14 cellular contexts compared by ENCODE assay signal in genomic region chr11:75603791-75604736, GRCh38. TPM values are rescaled to one million over a fixed set of nuclear protein-coding genes. Genes with fewer than 3 reads are reported as not detected.
DNase-seq lines count a peak whose midpoint lies in the region; ATAC-seq and TF ChIP-seq lines count a peak whose summit lies in the region.
"Had no signal": no experiment of that assay in that cellular context is flagged by ENCODE, and none has a peak within 500 bp of the region (broad histone marks: within the 10 kb centered on the region; RNA-seq: fewer than 3 reads in every experiment).

No MANE protein-coding gene starts in this region.

- peak; percentile 51 to 89; a peak in 3 of 4 replicates for TF ChIP-seq EP300 in SK-N-SH (IDR thresholded peaks at IDR 0.05; ENCODE audit: borderline replicate concordance in 1 of 2, low read depth in 1 of 2, low read length in 1 of 2)
- TF ChIP-seq EP300 in gastroesophageal sphincter (IDR thresholded peaks at IDR 0.05): no peak

- DNase-seq in H4 (ENCODE audit: low spot score): peak; percentile 53
- DNase-seq in SK-N-SH: no peak
- DNase-seq in fibroblast of pulmonary artery (ENCODE audit: low read depth): peak; percentile 92
- DNase-seq in thoracic aorta (ENCODE audit: low spot score): no peak
- no peak for DNase-seq in DMS114 treated with DMSO at 0.1 percent for 48 hours (lab: John Stamatoyannopoulos, UW; ENCODE audit: unreplicated experiment)
- no peak for DNase-seq in middle frontal gyrus (ENCODE audit: extremely low spot score, low spot score)
- DNase-seq: activated CD4-positive, alpha-beta T cell treated with anti-CD3 and anti-CD28 coated beads, Interleukin-2, amount 50 U/mL, for 4 hours; activated naive CD4-positive, alpha-beta T cell treated with anti-CD3 and anti-CD28 coated beads, Interleukin-2, amount 10 ng/mL, durations not matched to agents 7 days and 5 days; Karpas-422; left ventricle myocardium superior; pancreas; transverse colon had no signal

- H3K4me3 ChIP-seq in SK-N-SH (ENCODE audit: low read depth in 2 of 2, low read length in 1 of 2): peak overlapping the region; percentile 6 to 46; a peak in 3 of 4 replicates
- no peak overlapping the region for H3K4me3 ChIP-seq in fibroblast of pulmonary artery (replicated peaks; ENCODE audit: low read depth, low read length)
- peak overlapping the region; percentile 37 for H3K4me3 ChIP-seq in thoracic aorta
- H3K4me3 ChIP-seq in gastroesophageal sphincter: no peak overlapping the region
- H3K4me3 ChIP-seq: pancreas, transverse colon had no signal

- TF ChIP-seq POLR2A in gastroesophageal sphincter (IDR thresholded peaks at IDR 0.05): no peak

- no peaks in the 10 kb centered on the region for H3K9me3 ChIP-seq in SK-N-SH
- no peaks in the 10 kb centered on the region for H3K9me3 ChIP-seq in thoracic aorta
- H3K9me3 ChIP-seq in gastroesophageal sphincter: no peaks in the 10 kb centered on the region
- H3K9me3 ChIP-seq: pancreas, transverse colon had no signal

- peaks cover 27% of the 10 kb centered on the region for H3F3A ChIP-seq in SK-N-SH (replicated peaks; ENCODE audit: insufficient read depth)

- no peaks in the 10 kb centered on the region for H3K9me2 ChIP-seq in SK-N-SH

- no peaks in the 10 kb centered on the region for H4K20me1 ChIP-seq in SK-N-SH (ENCODE audit: insufficient read depth)

- H3K79me2 ChIP-seq in SK-N-SH (ENCODE audit: insufficient read depth): no peaks in the 10 kb centered on the region

- H2AFZ ChIP-seq in SK-N-SH (ENCODE audit: low read depth): peak overlapping the region; percentile 60

- H3K27me3 ChIP-seq in SK-N-SH (ENCODE audit: insufficient read depth) (no peaks in the 10 kb centered on the region), thoracic aorta (replicated peaks; ENCODE audit: insufficient read depth) (no peaks in the 10 kb centered on the region), gastroesophageal sphincter (no peaks in the 10 kb centered on the region)
- H3K27me3 ChIP-seq: pancreas, transverse colon had no signal

- peak; percentile 84 for ATAC-seq in thoracic aorta (ENCODE audit: insufficient number of reproducible peaks, low FRiP score, low read depth)
- no peak for ATAC-seq in gastroesophageal sphincter
- ATAC-seq: HCT116, left ventricle myocardium superior had no signal

- TF ChIP-seq CTCF in SK-N-SH (IDR thresholded peaks at IDR 0.05) (no peak), fibroblast of pulmonary artery (IDR thresholded peaks at IDR 0.05; ENCODE audit: low read length, missing control alignments) (no peak), thoracic aorta (IDR thresholded peaks at IDR 0.05) (no peak), gastroesophageal sphincter (IDR thresholded peaks at IDR 0.05) (no peak)

- H3K4me1 ChIP-seq in SK-N-SH (ENCODE audit: control insufficient read depth in 1 of 2, insufficient read depth in 2 of 2, low read depth in 1 of 2, low read length in 1 of 2) (peaks cover 28 to 32% of the 10 kb centered on the region in 2 experiments), thoracic aorta (ENCODE audit: control insufficient read depth in 1 of 2, low read depth in 2 of 2) (peaks cover 4 to 20% of the 10 kb centered on the region in 2 donors), gastroesophageal sphincter (no peaks in the 10 kb centered on the region)
- H3K4me1 ChIP-seq: pancreas, transverse colon had no signal

- H3K4me2 ChIP-seq in SK-N-SH: peak overlapping the region; percentile 77

- POLR2A ChIA-PET in SK-N-SH (lab: Yijun Ruan, JAX): no interaction called here

- H3K9ac ChIP-seq in SK-N-SH: peak overlapping the region; percentile 69

- peak overlapping the region; percentile 92 to 98 for H3K27ac ChIP-seq in SK-N-SH (ENCODE audit: low read depth in 2 of 2, low read length in 1 of 2)
- H3K27ac ChIP-seq in thoracic aorta: peak overlapping the region; percentile 75 to 86
- no peak overlapping the region for H3K27ac ChIP-seq in gastroesophageal sphincter
- H3K27ac ChIP-seq: transverse colon had no signal

- WGBS in SK-N-SH (ENCODE audit: low lambda C conversion rate): 44% methylated on average over 16 of the region's 16 CpGs
- 81 to 87% methylated on average over 11 to 12 of the region's 16 CpGs for WGBS in gastroesophageal sphincter (ENCODE audit: low coverage in 1 of 2), 2 donors

- 0 out of 2 replicates have a peak, but pooled peaks have one; percentile 12 for TF ChIP-seq RAD21 in SK-N-SH (IDR thresholded peaks at IDR 0.05; ENCODE audit: low read length)

- H3K36me3 ChIP-seq in SK-N-SH (replicated peaks in 1 of 2; ENCODE audit: control insufficient read depth in 1 of 2, insufficient read depth in 2 of 2, low read length in 1 of 2) (peaks cover 0 to 3% of the 10 kb centered on the region in 2 experiments), thoracic aorta (no peaks in the 10 kb centered on the region), gastroesophageal sphincter (peaks cover 0 to 36% of the 10 kb centered on the region in 2 donors)
- H3K36me3 ChIP-seq: pancreas, transverse colon had no signal

- CTCF ChIA-PET in SK-N-SH (lab: Yijun Ruan, JAX): interaction anchor here (1.1 to 1.5 kb wide), 3 partner anchors 20 to 22 kb away, joined by 3 to 5 read pairs (median 3); no protein-coding TSS in a partner anchor

TF ChIP-seq in SK-N-SH, 30 proteins besides CTCF, POLR2A, EP300 and RAD21 (continues in another document):
- TF ChIP-seq CHD2 (IDR thresholded peaks at IDR 0.05; ENCODE audit: low read length, partially characterized antibody) (no peak), EZH2phosphoT487 (IDR thresholded peaks at IDR 0.05; ENCODE audit: borderline replicate concordance, low read depth) (no peak), USF2 (IDR thresholded peaks at IDR 0.05; ENCODE audit: borderline replicate concordance, low read depth, low read length) (no peak), TCF12 (IDR thresholded peaks at IDR 0.05) (peak; percentile 99), FOSL2 (IDR thresholded peaks at IDR 0.05; ENCODE audit: borderline replicate concordance, low read depth) (peak; percentile 93; the same call in 1 of the 2 replicates), YY1 (IDR thresholded peaks at IDR 0.05; ENCODE audit: low read depth) (no peak), SIN3A (IDR thresholded peaks at IDR 0.05; ENCODE audit: borderline replicate concordance, low read depth, low read length) (peak; percentile 49; the same call in 1 of the 2 replicates), MAX (IDR thresholded peaks at IDR 0.05; ENCODE audit: low read depth) (peak; percentile 69; the same call in 1 of the 2 replicates), NRF1 (IDR thresholded peaks at IDR 0.05; ENCODE audit: low read depth, low read length) (no peak), PBX3 (IDR thresholded peaks at IDR 0.05) (peak; percentile 93), POLR2AphosphoS5 (IDR thresholded peaks at IDR 0.05; ENCODE audit: low read depth, low read length) (peak; percentile 92), REST (IDR thresholded peaks at IDR 0.05; ENCODE audit: low read depth, low read length) (no peak), NFIC (IDR thresholded peaks at IDR 0.05; ENCODE audit: borderline replicate concordance) (peak; percentile 98)

RNA-seq across cellular contexts. Expression of gene SERPINH1, which starts 42.0 kb away (rescaled TPM):
- total RNA-seq in H4 (2014; rRNA removed; shearing (Covaris generic)): 986 and 1,416 TPM in 2 replicates
- 221 and 293 TPM in 2 replicates for polyA plus RNA-seq in SK-N-SH (2012; rRNA removed)
- polyA plus RNA-seq in SK-N-SH (2012; cell fraction: cytosol; rRNA removed): 145 and 210 TPM in 2 replicates
- 282 and 307 TPM in 2 replicates for polyA plus RNA-seq in SK-N-SH (2012; cell fraction: nucleus; rRNA removed)
- total RNA-seq in thoracic aorta (100 to 1,000 TPM; 367 to 480 TPM), gastroesophageal sphincter (100 to 1,000 TPM; 127 to 284 (median 175) TPM)

Comparison
In these comparisons a context has a peak if more than half of its experiments do, and no peak if none do; other contexts are left out.
1. DNase-seq: peak in H4 (single experiment) and fibroblast of pulmonary artery (single experiment); none in SK-N-SH (single experiment), thoracic aorta (single experiment), DMS114 treated with DMSO at 0.1 percent for 48 hours (single experiment) and middle frontal gyrus (single experiment).
2. H3K27ac ChIP-seq: peak in SK-N-SH (2 of 2) and thoracic aorta (2 of 2); none in gastroesophageal sphincter (0 of 4).
3. H3K4me3 ChIP-seq: peak in SK-N-SH (2 of 2) and thoracic aorta (single experiment); none in fibroblast of pulmonary artery (single experiment) and gastroesophageal sphincter (0 of 2).